Comparison of ENCODE assay signal across 37 cellular contexts in genomic region chr10:29315814-29316213, GRCh38. TPM values are rescaled to one million over a fixed set of nuclear protein-coding genes. Genes with fewer than 3 reads are reported as not detected.
"Had no signal": no experiment of that assay in that cellular context is flagged by ENCODE, and none has a peak within 500 bp of the region (broad histone marks: within the 10 kb centered on the region; RNA-seq: fewer than 3 reads in every experiment).

No MANE protein-coding gene starts in this region.

- H3K4me3 ChIP-seq: adrenal gland, heart right ventricle, lower lobe of right lung, mucosa of descending colon, skin epidermis, upper lobe of left lung, vagina had no signal

- H3K27ac ChIP-seq: adrenal gland, foreskin keratinocyte, heart right ventricle, lower lobe of right lung, skin epidermis, upper lobe of left lung, vagina had no signal

- H3K27me3 ChIP-seq: adrenal gland, upper lobe of left lung, vagina had no signal

- H3K9me3 ChIP-seq: adrenal gland, heart right ventricle, lower lobe of right lung, mucosa of descending colon, upper lobe of left lung, vagina had no signal

- H3K4me1 ChIP-seq: adrenal gland, foreskin keratinocyte had no signal

- DNase-seq: activated CD4-positive, alpha-beta T cell treated with anti-CD3 and anti-CD28 coated beads for 36 hours; activated CD4-positive, CD25-positive, alpha-beta regulatory T cell; activated effector memory CD4-positive, alpha-beta T cell treated with anti-CD3 and anti-CD28 coated beads, Interleukin-2, amount 50 U/mL, for 16 hours; activated naive CD4-positive, alpha-beta T cell treated with anti-CD3 and anti-CD28 coated beads for 36 hours; activated naive CD8-positive, alpha-beta T cell treated with anti-CD3 and anti-CD28 coated beads for 36 hours; activated T-cell treated with anti-CD3 and anti-CD28 coated beads for 4 hours; adrenal gland; aorta; cortex of kidney; foreskin keratinocyte; heart right ventricle; lower lobe of right lung; mesenchymal stem cell; mucosa of descending colon; nucleus accumbens; posterior cingulate gyrus; stimulated activated CD4-positive, alpha-beta T cell treated with anti-CD3 and anti-CD28 coated beads, Interleukin-4, amount 100 ng/mL, for 24 hours; stimulated activated naive CD8-positive, alpha-beta T cell treated with anti-CD3 and anti-CD28 coated beads, Interleukin-15, amount 100 ng/mL, for 72 hours; substantia nigra; T-helper 1 cell; upper lobe of left lung had no signal

- H3K36me3 ChIP-seq: adrenal gland, heart right ventricle, lower lobe of right lung, upper lobe of left lung, vagina had no signal

- H3K4me3 Mint-ChIP-seq: activated CD4-positive, alpha-beta T cell treated with anti-CD3 and anti-CD28 coated beads for 36 hours; activated naive CD4-positive, alpha-beta T cell treated with anti-CD3 and anti-CD28 coated beads for 36 hours; activated naive CD8-positive, alpha-beta T cell treated with anti-CD3 and anti-CD28 coated beads for 36 hours; activated T-helper 1 cell treated with anti-CD3 and anti-CD28 coated beads, Interleukin-12 subunit alpha, Interleukin-12 subunit beta, Interleukin-2, Interleukin-4 antibody, amounts not matched to agents 30 ng/mL and 10 ng/mL and 1 ng/mL, durations not matched to agents 14 hours and 24 hours and 36 hours; brain; natural killer cell treated with Interleukin-12 subunit alpha and Interleukin-12 subunit beta and Interleukin-15 and Interleukin-18, amount 100 ng/mL, for 72 hours; stimulated activated effector memory CD8-positive, alpha-beta T cell treated with anti-CD3 and anti-CD28 coated beads, Interleukin-12 subunit alpha, Interleukin-12 subunit beta, amount 100 ng/mL, for 72 hours; stimulated activated naive CD8-positive, alpha-beta T cell treated with anti-CD3 and anti-CD28 coated beads, Interleukin-15, amount 100 ng/mL, for 72 hours; T-helper 2 cell treated with Interferon-gamma antibody and Interleukin-4, amounts not matched to agents 5 μg/mL and 100 μg/mL, for 36 hours had no signal

- H3K9me3 Mint-ChIP-seq: activated naive CD4-positive, alpha-beta T cell treated with anti-CD3 and anti-CD28 coated beads for 36 hours; activated naive CD8-positive, alpha-beta T cell treated with anti-CD3 and anti-CD28 coated beads for 36 hours; activated T-helper 1 cell treated with anti-CD3 and anti-CD28 coated beads, Interleukin-12 subunit alpha, Interleukin-12 subunit beta, Interleukin-2, Interleukin-4 antibody, amounts not matched to agents 30 ng/mL and 10 ng/mL and 1 ng/mL, durations not matched to agents 14 hours and 24 hours and 36 hours; natural killer cell treated with Interleukin-12 subunit alpha and Interleukin-12 subunit beta and Interleukin-15 and Interleukin-18, amount 100 ng/mL, for 72 hours; stimulated activated effector memory CD8-positive, alpha-beta T cell treated with anti-CD3 and anti-CD28 coated beads, Interleukin-12 subunit alpha, Interleukin-12 subunit beta, amount 100 ng/mL, for 72 hours; stimulated activated naive CD8-positive, alpha-beta T cell treated with anti-CD3 and anti-CD28 coated beads, Interleukin-15, amount 100 ng/mL, for 72 hours; T-helper 2 cell treated with Interferon-gamma antibody and Interleukin-4, amounts not matched to agents 5 μg/mL and 100 μg/mL, for 36 hours had no signal

- H3K36me3 Mint-ChIP-seq: activated naive CD8-positive, alpha-beta T cell treated with anti-CD3 and anti-CD28 coated beads for 36 hours; brain; natural killer cell treated with Interleukin-12 subunit alpha and Interleukin-12 subunit beta and Interleukin-15 and Interleukin-18, amount 100 ng/mL, for 72 hours; stimulated activated effector memory CD8-positive, alpha-beta T cell treated with anti-CD3 and anti-CD28 coated beads, Interleukin-12 subunit alpha, Interleukin-12 subunit beta, amount 100 ng/mL, for 72 hours had no signal

- H3K27ac Mint-ChIP-seq: activated CD4-positive, alpha-beta T cell treated with anti-CD3 and anti-CD28 coated beads for 36 hours; activated naive CD4-positive, alpha-beta T cell treated with anti-CD3 and anti-CD28 coated beads for 36 hours; activated naive CD8-positive, alpha-beta T cell treated with anti-CD3 and anti-CD28 coated beads for 36 hours; activated T-helper 1 cell treated with anti-CD3 and anti-CD28 coated beads, Interleukin-12 subunit alpha, Interleukin-12 subunit beta, Interleukin-2, Interleukin-4 antibody, amounts not matched to agents 30 ng/mL and 10 ng/mL and 1 ng/mL, durations not matched to agents 14 hours and 24 hours and 36 hours; natural killer cell treated with Interleukin-12 subunit alpha and Interleukin-12 subunit beta and Interleukin-15 and Interleukin-18, amount 100 ng/mL, for 72 hours; stimulated activated effector memory CD8-positive, alpha-beta T cell treated with anti-CD3 and anti-CD28 coated beads, Interleukin-12 subunit alpha, Interleukin-12 subunit beta, amount 100 ng/mL, for 72 hours; T-helper 2 cell treated with Interferon-gamma antibody and Interleukin-4, amounts not matched to agents 5 μg/mL and 100 μg/mL, for 36 hours had no signal

RNA-seq across cellular contexts. Expression of gene LYZL1, which starts 26.9 kb away (rescaled TPM):
- total RNA-seq: activated CD4-positive, alpha-beta T cell treated with anti-CD3 and anti-CD28 coated beads for 36 hours; activated naive CD4-positive, alpha-beta T cell treated with anti-CD3 and anti-CD28 coated beads for 36 hours; activated naive CD8-positive, alpha-beta T cell treated with anti-CD3 and anti-CD28 coated beads for 36 hours; activated T-helper 1 cell treated with anti-CD3 and anti-CD28 coated beads, Interleukin-12 subunit alpha, Interleukin-12 subunit beta, Interleukin-2, Interleukin-4 antibody, amounts not matched to agents 30 ng/mL and 10 ng/mL and 1 ng/mL, durations not matched to agents 14 hours and 24 hours and 36 hours; adrenal gland; aorta; cardiac septum; cerebellum; esophagus mucosa; foreskin keratinocyte; glomerular endothelial cell; heart right ventricle; kidney epithelial cell; left lobe of liver; lower lobe of right lung; mucosa of descending colon; myocyte; natural killer cell treated with Interleukin-12 subunit alpha and Interleukin-12 subunit beta and Interleukin-15 and Interleukin-18, amount 100 ng/mL, for 72 hours; sciatic nerve; upper lobe of left lung; vagina had no signal
- polyA plus RNA-seq: adrenal gland, aorta, foreskin keratinocyte, heart right ventricle, thymus had no signal
